ENCODE assay signal across 14 cellular contexts in genomic region chr4:37324526-37324925, GRCh38.
DNase-seq lines count a peak whose midpoint lies in the region; ATAC-seq and TF ChIP-seq lines count a peak whose summit lies in the region.
"Had no signal": no experiment of that assay in that cellular context is flagged by ENCODE, and none has a peak within 500 bp of the region (broad histone marks: within the 10 kb centered on the region; RNA-seq: fewer than 3 reads in every experiment).

No MANE protein-coding gene starts in this region.

- peak overlapping the region in 16 of 59 donors; percentile 0 to 33 (median 10) for H3K4me3 ChIP-seq in dorsolateral prefrontal cortex
- H3K4me3 ChIP-seq: GM23248 had no signal

- H3K27ac ChIP-seq in dorsolateral prefrontal cortex: peak overlapping the region in 44 of 59 donors; percentile 8 to 79 (median 58)
- H3K27ac ChIP-seq: C4-2B, GM23248 had no signal

- H3K27me3 ChIP-seq in dorsolateral prefrontal cortex: no peaks in the 10 kb centered on the region

- no peak for ATAC-seq in HG03457 (IDR thresholded peaks at IDR 0.05; ENCODE audit: unreplicated experiment)

- intact Hi-C loops in dorsolateral prefrontal cortex (cut with DNase I): no loop called here

- no peak for TF ChIP-seq CTCF in dorsolateral prefrontal cortex (IDR thresholded peaks at IDR 0.05 in 54 of 56, conservative IDR thresholded peaks at IDR 0.05 in 2 of 56; ENCODE audit: low read depth in 1 of 56, partially characterized antibody in 56 of 56)

- DNase-seq in NCI-H2029 treated with DMSO at 0.1 percent for 48 hours (lab: John Stamatoyannopoulos, UW) (peak; percentile 20), NCI-H2029 (lab: John Stamatoyannopoulos, UW) (no peak), NCI-H1105 (lab: John Stamatoyannopoulos, UW) (peak; percentile 15), dorsolateral prefrontal cortex (peak in 3 of 10 donors; percentile 10 to 65 (median 56)), putamen (ENCODE audit: low spot score) (peak; percentile 42), HCEC 1CT (no peak), Kasumi-1 (lab: John Stamatoyannopoulos, UW) (no peak)
- DNase-seq: GM23248, KBM-7, NCI-H1048, NCI-H1930, SIG-M5 had no signal

Comparison
In these comparisons a context has a peak if more than half of its experiments do, and no peak if none do; other contexts are left out.
1. DNase-seq: peak in NCI-H2029 treated with DMSO at 0.1 percent for 48 hours (single experiment), NCI-H1105 (single experiment) and putamen (single experiment); none in NCI-H2029 (single experiment), HCEC 1CT (single experiment) and Kasumi-1 (0 of 2).